Comparison of ENCODE assay signal across 1 cellular context in genomic region chr2:212360068-212360460, GRCh38.
TF ChIP-seq lines count a peak whose summit lies in the region.

No MANE protein-coding gene starts in this region.

TF ChIP-seq in SK-N-SH, 30 proteins besides CTCF, POLR2A, EP300 and RAD21 (continued from another document):
- TF ChIP-seq, protein P1, sequence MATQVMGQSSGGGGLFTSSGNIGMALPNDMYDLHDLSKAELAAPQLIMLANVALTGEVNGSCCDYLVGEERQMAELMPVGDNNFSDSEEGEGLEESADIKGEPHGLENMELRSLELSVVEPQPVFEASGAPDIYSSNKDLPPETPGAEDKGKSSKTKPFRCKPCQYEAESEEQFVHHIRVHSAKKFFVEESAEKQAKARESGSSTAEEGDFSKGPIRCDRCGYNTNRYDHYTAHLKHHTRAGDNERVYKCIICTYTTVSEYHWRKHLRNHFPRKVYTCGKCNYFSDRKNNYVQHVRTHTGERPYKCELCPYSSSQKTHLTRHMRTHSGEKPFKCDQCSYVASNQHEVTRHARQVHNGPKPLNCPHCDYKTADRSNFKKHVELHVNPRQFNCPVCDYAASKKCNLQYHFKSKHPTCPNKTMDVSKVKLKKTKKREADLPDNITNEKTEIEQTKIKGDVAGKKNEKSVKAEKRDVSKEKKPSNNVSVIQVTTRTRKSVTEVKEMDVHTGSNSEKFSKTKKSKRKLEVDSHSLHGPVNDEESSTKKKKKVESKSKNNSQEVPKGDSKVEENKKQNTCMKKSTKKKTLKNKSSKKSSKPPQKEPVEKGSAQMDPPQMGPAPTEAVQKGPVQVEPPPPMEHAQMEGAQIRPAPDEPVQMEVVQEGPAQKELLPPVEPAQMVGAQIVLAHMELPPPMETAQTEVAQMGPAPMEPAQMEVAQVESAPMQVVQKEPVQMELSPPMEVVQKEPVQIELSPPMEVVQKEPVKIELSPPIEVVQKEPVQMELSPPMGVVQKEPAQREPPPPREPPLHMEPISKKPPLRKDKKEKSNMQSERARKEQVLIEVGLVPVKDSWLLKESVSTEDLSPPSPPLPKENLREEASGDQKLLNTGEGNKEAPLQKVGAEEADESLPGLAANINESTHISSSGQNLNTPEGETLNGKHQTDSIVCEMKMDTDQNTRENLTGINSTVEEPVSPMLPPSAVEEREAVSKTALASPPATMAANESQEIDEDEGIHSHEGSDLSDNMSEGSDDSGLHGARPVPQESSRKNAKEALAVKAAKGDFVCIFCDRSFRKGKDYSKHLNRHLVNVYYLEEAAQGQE (IDR thresholded peaks at IDR 0.05; ENCODE audit: low read depth, low read length): no peak
- TF ChIP-seq SMC3 (IDR thresholded peaks at IDR 0.05; ENCODE audit: low read depth, low read length) (no peak), RFX5 (IDR thresholded peaks at IDR 0.05; ENCODE audit: low read length) (no peak), ELF1 (IDR thresholded peaks at IDR 0.05) (no peak), RXRA (IDR thresholded peaks at IDR 0.05; ENCODE audit: borderline replicate concordance, low read depth) (no peak), USF1 (IDR thresholded peaks at IDR 0.05; ENCODE audit: borderline replicate concordance, low read depth) (no peak), NFIC (IDR thresholded peaks at IDR 0.05; ENCODE audit: borderline replicate concordance) (no peak), POLR2AphosphoS5 (IDR thresholded peaks at IDR 0.05; ENCODE audit: low read depth, low read length) (no peak), PBX3 (IDR thresholded peaks at IDR 0.05) (no peak), EZH2phosphoT487 (IDR thresholded peaks at IDR 0.05; ENCODE audit: borderline replicate concordance, low read depth) (no peak)
- TF ChIP-seq, protein P2, sequence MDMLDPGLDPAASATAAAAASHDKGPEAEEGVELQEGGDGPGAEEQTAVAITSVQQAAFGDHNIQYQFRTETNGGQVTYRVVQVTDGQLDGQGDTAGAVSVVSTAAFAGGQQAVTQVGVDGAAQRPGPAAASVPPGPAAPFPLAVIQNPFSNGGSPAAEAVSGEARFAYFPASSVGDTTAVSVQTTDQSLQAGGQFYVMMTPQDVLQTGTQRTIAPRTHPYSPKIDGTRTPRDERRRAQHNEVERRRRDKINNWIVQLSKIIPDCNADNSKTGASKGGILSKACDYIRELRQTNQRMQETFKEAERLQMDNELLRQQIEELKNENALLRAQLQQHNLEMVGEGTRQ (IDR thresholded peaks at IDR 0.05; ENCODE audit: borderline replicate concordance, low read depth, low read length): no peak
